Comparison of ENCODE assay signal across 8 cellular contexts in genomic region chr12:123713398-123714301, GRCh38. TPM values are rescaled to one million over a fixed set of nuclear protein-coding genes. Genes with fewer than 3 reads are reported as not detected.
A peak's percentile ranks its signal among the peaks of the same experiment; 100 is the strongest.
DNase-seq lines count a peak whose midpoint lies in the region; ATAC-seq and TF ChIP-seq lines count a peak whose summit lies in the region.

No MANE protein-coding gene starts in this region.

- H3K36me3 ChIP-seq in heart left ventricle (peaks cover 0 to 4% (median 0%) of the 10 kb centered on the region in 9 donors), right atrium auricular region (no peaks in the 10 kb centered on the region), OCI-LY3 (replicated peaks; ENCODE audit: low read depth, low read length) (no peaks in the 10 kb centered on the region), muscle layer of duodenum (ENCODE audit: control insufficient read depth in 1 of 2, insufficient read depth in 2 of 2, low read length in 2 of 2) (no peaks in the 10 kb centered on the region)

- peak overlapping the region in 10 of 12 donors; percentile 72 to 100 (median 96) for H3K4me3 ChIP-seq in heart left ventricle
- H3K4me3 ChIP-seq in right atrium auricular region = peak overlapping the region in 1 of 2 donors; percentile 94
- peak overlapping the region; percentile 98 for H3K4me3 ChIP-seq in OCI-LY3 (ENCODE audit: low read length)
- peak overlapping the region; percentile 61 to 97 for H3K4me3 ChIP-seq in muscle layer of duodenum (ENCODE audit: low read depth in 1 of 2, low read length in 2 of 2)

- 61 to 63% (median 61%) methylated on average over 13 of the region's 13 CpGs for WGBS in heart left ventricle, 4 donors

- TF ChIP-seq CTCF in heart left ventricle (IDR thresholded peaks at IDR 0.05) (no peak), right atrium auricular region (IDR thresholded peaks at IDR 0.05) (no peak), OCI-LY3 (IDR thresholded peaks at IDR 0.05; ENCODE audit: low read depth, low read length) (no peak)

- intact Hi-C loops in heart left ventricle (cut with DNase I) = loop anchor here in 1 of 10 donors (5.0 kb wide), 1 partner anchor 269 kb away; no protein-coding TSS in a partner anchor

- TF ChIP-seq POLR2A in heart left ventricle (IDR thresholded peaks at IDR 0.05) = no peak

- H3K4me1 ChIP-seq in heart left ventricle (peaks cover 7 to 36% (median 18%) of the 10 kb centered on the region in 12 donors), right atrium auricular region (peaks cover 0 to 28% of the 10 kb centered on the region in 2 donors), OCI-LY3 (ENCODE audit: low read length) (peaks cover 26% of the 10 kb centered on the region), muscle layer of duodenum (ENCODE audit: control insufficient read depth in 1 of 2, insufficient read depth in 2 of 2, low read length in 2 of 2) (peaks cover 10 to 13% of the 10 kb centered on the region in 2 donors)

- H3K27ac Mint-ChIP-seq in central memory CD8-positive, alpha-beta T cell (ENCODE audit: low read depth) = peak overlapping the region; percentile 72

- peaks cover 17% of the 10 kb centered on the region for H3K36me3 Mint-ChIP-seq in central memory CD8-positive, alpha-beta T cell (ENCODE audit: insufficient read depth)

- peak overlapping the region; percentile 92 for H3K4me2 ChIP-seq in OCI-LY3 (ENCODE audit: low read length)

- H3K9me3 ChIP-seq in heart left ventricle = no peaks in the 10 kb centered on the region
- no peaks in the 10 kb centered on the region for H3K9me3 ChIP-seq in right atrium auricular region
- H3K9me3 ChIP-seq in OCI-LY3 (ENCODE audit: insufficient read depth, low read length) = no peaks in the 10 kb centered on the region
- no peaks in the 10 kb centered on the region for H3K9me3 ChIP-seq in muscle layer of duodenum (ENCODE audit: control insufficient read depth in 1 of 2, low read length in 2 of 2)

- H3K27ac ChIP-seq in heart left ventricle = peak overlapping the region in 2 of 12 donors; percentile 71 to 85
- H3K27ac ChIP-seq in right atrium auricular region = no peak overlapping the region
- peak overlapping the region; percentile 61 for H3K27ac ChIP-seq in OCI-LY3 (ENCODE audit: low read length)
- no peak overlapping the region for H3K27ac ChIP-seq in muscle layer of duodenum (ENCODE audit: low read length)

- ATAC-seq in heart left ventricle = no peak
- no peak for ATAC-seq in central memory CD8-positive, alpha-beta T cell (replicated peaks; ENCODE audit: extremely low read depth, poor library complexity, severe bottlenecking)

- H3K4me1 Mint-ChIP-seq in central memory CD8-positive, alpha-beta T cell = peaks cover 35% of the 10 kb centered on the region

- H3K9ac ChIP-seq in OCI-LY3 (ENCODE audit: low read length) = peak overlapping the region; percentile 80; the same call in 1 of the 2 replicates

- H3K27me3 Mint-ChIP-seq in central memory CD8-positive, alpha-beta T cell = no peaks in the 10 kb centered on the region

- no peak for DNase-seq in heart left ventricle
- no peak for DNase-seq in right atrium auricular region (ENCODE audit: low spot score)
- DNase-seq in central memory CD8-positive, alpha-beta T cell (ENCODE audit: low spot score in 2 of 2) = no peak
- no peak for DNase-seq in NCI-H1694 treated with DMSO at 0.1 percent for 48 hours (lab: John Stamatoyannopoulos, UW)
- no peak for DNase-seq in T-helper 9 cell
- DNase-seq in CD1c-positive myeloid dendritic cell (ENCODE audit: extremely low spot score) = no peak

- H2AFZ ChIP-seq in OCI-LY3 (ENCODE audit: low read depth, low read length) = no peak overlapping the region

- H4K20me1 ChIP-seq in OCI-LY3 (ENCODE audit: insufficient read depth, low read length) = peaks cover 10% of the 10 kb centered on the region

- peaks cover 25% of the 10 kb centered on the region for H3K79me2 ChIP-seq in OCI-LY3 (ENCODE audit: low read length)

- H3K9me3 Mint-ChIP-seq in central memory CD8-positive, alpha-beta T cell = no peaks in the 10 kb centered on the region

- peak overlapping the region; percentile 94 for H3K4me3 Mint-ChIP-seq in central memory CD8-positive, alpha-beta T cell

- H3K27me3 ChIP-seq in heart left ventricle (no peaks in the 10 kb centered on the region), right atrium auricular region (no peaks in the 10 kb centered on the region), OCI-LY3 (ENCODE audit: low read depth, low read length) (no peaks in the 10 kb centered on the region), muscle layer of duodenum (ENCODE audit: low read depth, low read length) (no peaks in the 10 kb centered on the region)

RNA-seq across cellular contexts. Expression of gene ATP6V0A2, which starts 1.5 kb away (rescaled TPM):
- 10 to 100 TPM in 7 of 9 donors, 1 to 10 TPM in 2; 7.6 to 15.2 (median 11.8) TPM for total RNA-seq in heart left ventricle
- polyA plus RNA-seq in heart left ventricle = 1 to 10 TPM; 4.3 to 8.4 TPM
- 10 to 100 TPM; 11.6 to 14.0 TPM for total RNA-seq in right atrium auricular region

RNA-seq across cellular contexts. Expression of gene TCTN2, which starts 42.7 kb away (rescaled TPM):
- 1 to 10 TPM; 3.5 to 5.7 (median 4.5) TPM for total RNA-seq in heart left ventricle
- 1 to 10 TPM; 1.3 to 5.5 TPM for polyA plus RNA-seq in heart left ventricle
- total RNA-seq in right atrium auricular region = 1 to 10 TPM; 3.7 to 4.6 TPM

RNA-seq across cellular contexts. Expression of gene DNAH10, which starts 48.5 kb away (rescaled TPM):
- total RNA-seq in heart left ventricle = under 1 TPM in 5 of 9 donors, not detected in 4; 0.11 to 0.45 (median 0.27) TPM
- under 1 TPM; 0.04 to 0.11 TPM for polyA plus RNA-seq in heart left ventricle
- total RNA-seq in right atrium auricular region = under 1 TPM in 1 of 2 donors, not detected in 1; 0.11 TPM
